Comparison of ENCODE assay signal across 9 cellular contexts in the genomic region with DNA sequence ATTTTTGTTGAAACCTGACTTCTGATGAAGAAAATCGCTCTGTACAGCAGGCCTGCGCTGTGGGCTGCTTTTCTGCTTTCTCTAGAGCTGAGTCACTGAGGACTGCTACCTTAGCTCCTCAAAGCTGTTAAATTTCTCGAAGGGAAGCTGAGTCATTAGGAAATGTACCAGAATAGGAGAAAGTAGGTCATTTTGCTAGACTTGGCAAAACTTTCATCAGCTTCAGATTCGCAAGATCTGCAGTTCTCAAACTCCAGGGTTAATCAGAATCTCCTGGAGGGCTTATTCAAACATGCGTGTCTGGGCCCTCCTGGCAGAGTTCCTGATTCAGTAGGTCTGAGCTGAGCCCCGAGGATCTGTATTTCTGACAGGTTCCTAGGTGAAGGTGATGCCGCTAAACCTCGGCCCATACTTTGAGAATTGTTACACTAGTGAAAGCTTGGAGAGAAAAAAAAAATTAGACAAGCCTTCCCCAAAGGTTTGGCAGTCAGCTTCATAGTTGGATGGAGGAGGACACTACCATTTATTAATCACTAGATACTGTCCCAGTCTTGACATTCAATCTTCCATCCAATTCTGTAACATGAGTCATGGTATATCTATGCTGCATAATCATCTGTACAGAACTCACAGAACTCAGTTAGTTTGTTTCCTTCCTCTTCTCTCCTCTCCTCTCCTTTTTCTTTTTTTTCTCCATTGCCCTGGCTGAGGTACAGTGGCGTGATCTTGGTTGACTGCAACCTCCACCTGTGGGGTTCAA.
A peak's percentile ranks its signal among the peaks of the same experiment; 100 is the strongest.
DNase-seq lines count a peak whose midpoint lies in the region; ATAC-seq and TF ChIP-seq lines count a peak whose summit lies in the region.
"Had no signal": no experiment of that assay in that cellular context is flagged by ENCODE, and none has a peak within 500 bp of the region (broad histone marks: within the 10 kb centered on the region; RNA-seq: fewer than 3 reads in every experiment).

No MANE protein-coding gene starts in this region.

- DNase-seq in EL (peak; percentile 87), SJSA1 (ENCODE audit: low read depth in 1 of 2, low spot score in 2 of 2) (peak; percentile 61 to 70), fibroblast of mammary gland (ENCODE audit: low read depth) (peak; percentile 93), putamen (ENCODE audit: low spot score) (peak; percentile 72), GM20000 (ENCODE audit: low spot score) (no peak), NCI-H69 (lab: John Stamatoyannopoulos, UW) (no peak), DMS153 (lab: John Stamatoyannopoulos, UW) (no peak)

- H3K9me3 ChIP-seq in SJSA1 (replicated peaks), result no peaks in the 10 kb centered on the region

- peaks cover 17% of the 10 kb centered on the region for H3K4me1 ChIP-seq in SJSA1 (replicated peaks)

- no peaks in the 10 kb centered on the region for H3K27me3 ChIP-seq in SJSA1 (replicated peaks)

- H3K4me3 ChIP-seq in SJSA1 (no peak overlapping the region), fibroblast of mammary gland (ENCODE audit: control insufficient read depth, low read depth, low read length) (peak overlapping the region; percentile 23)

- no peak for ATAC-seq in GM21529 (IDR thresholded peaks at IDR 0.05; ENCODE audit: unreplicated experiment)
- ATAC-seq: HCT116 had no signal

- no peaks in the 10 kb centered on the region for H3K36me3 ChIP-seq in SJSA1

- no peak for TF ChIP-seq CTCF in fibroblast of mammary gland (conservative IDR thresholded peaks at IDR 0.05; ENCODE audit: control insufficient read depth, insufficient read depth, low read depth, low read length)
- no peak for TF ChIP-seq CTCF in GM20000 (IDR thresholded peaks at IDR 0.05; ENCODE audit: extremely low read depth, missing control alignments)

- peak overlapping the region; percentile 54 for H3K27ac ChIP-seq in SJSA1

Comparison
In these comparisons a context has a peak if more than half of its experiments do, and no peak if none do; other contexts are left out.
1. DNase-seq: peak in EL (single experiment), SJSA1 (2 of 2), fibroblast of mammary gland (single experiment) and putamen (single experiment); none in GM20000 (single experiment), NCI-H69 (single experiment) and DMS153 (single experiment).